Comparison of ENCODE assay signal across 18 cellular contexts in genomic region chr13:67184247-67184646, GRCh38.
"Had no signal": no experiment of that assay in that cellular context is flagged by ENCODE, and none has a peak within 500 bp of the region (broad histone marks: within the 10 kb centered on the region; RNA-seq: fewer than 3 reads in every experiment).

No MANE protein-coding gene starts in this region.

- H3K4me3 ChIP-seq: heart right ventricle, psoas muscle, right lobe of liver, suprapubic skin, thyroid gland, uterus had no signal

- DNase-seq: effector memory CD4-positive, alpha-beta T cell; erythroblast; heart right ventricle; hypothalamus; kidney glomerular epithelial cell; mesendoderm; naive thymus-derived CD4-positive, alpha-beta T cell; psoas muscle; retina; right lobe of liver; stimulated activated CD4-positive, alpha-beta T cell treated with anti-CD3 and anti-CD28 coated beads, Interleukin-4, amount 100 ng/mL, for 1 hour; stimulated activated CD8-positive, alpha-beta memory T cell treated with anti-CD3 and anti-CD28 coated beads, Interleukin-4, amount 100 ng/mL, for 48 hours; stimulated activated naive CD8-positive, alpha-beta T cell treated with anti-CD3 and anti-CD28 coated beads, Interleukin-15, Interleukin-2, amounts not matched to agents 100 U/mL and 50 U/mL, for 24 hours; thyroid gland; uterus had no signal

- H3K4me1 ChIP-seq: heart right ventricle, psoas muscle, right lobe of liver, suprapubic skin, thyroid gland, uterus had no signal

- H3K27me3 ChIP-seq: heart right ventricle, neutrophil, right lobe of liver, suprapubic skin, thyroid gland, uterus had no signal

- H3K9me3 ChIP-seq: heart right ventricle, neutrophil, psoas muscle, right lobe of liver, suprapubic skin, thyroid gland, uterus had no signal

- ATAC-seq: heart right ventricle; naive thymus-derived CD4-positive, alpha-beta T cell; psoas muscle; right lobe of liver; stimulated activated effector memory CD8-positive, alpha-beta T cell treated with anti-CD3 and anti-CD28 coated beads, Interleukin-12 subunit alpha, Interleukin-12 subunit beta, amount 100 ng/mL, for 72 hours; stimulated activated naive CD8-positive, alpha-beta T cell treated with anti-CD3 and anti-CD28 coated beads, Interleukin-15, Interleukin-2, amounts not matched to agents 100 U/mL and 50 U/mL, for 24 hours had no signal

- H3K27ac ChIP-seq: heart right ventricle, neutrophil, psoas muscle, right lobe of liver, suprapubic skin, thyroid gland, uterus had no signal

- H3K36me3 ChIP-seq: heart right ventricle, neutrophil, right lobe of liver, suprapubic skin, thyroid gland, uterus had no signal
